1 cellular context compared by ENCODE assay signal in genomic region chr22:30506507-30506968, GRCh38.
TF ChIP-seq lines count a peak whose summit lies in the region.

No MANE protein-coding gene starts in this region.

TF ChIP-seq in K562, 482 proteins besides CTCF, POLR2A, EP300 and RAD21 (continued from another document):
- no peak for TF ChIP-seq PBX2 (CRISPR knock-in tag; IDR thresholded peaks at IDR 0.05; ENCODE audit: low read depth)
- peak; percentile 48 for TF ChIP-seq PBX2 (tag; conservative IDR thresholded peaks at IDR 0.05; ENCODE audit: low read depth)
- no peak for TF ChIP-seq SMAD3 (CRISPR knock-in tag; conservative IDR thresholded peaks at IDR 0.05)
- TF ChIP-seq CREM (IDR thresholded peaks at IDR 0.05; ENCODE audit: low read depth), result peak; percentile 21; the same call in 1 of the 2 replicates
- TF ChIP-seq PHB (CRISPR knock-in tag; IDR thresholded peaks at IDR 0.05), result no peak
- TF ChIP-seq ELF1 (tag; IDR thresholded peaks at IDR 0.05), result no peak
- TF ChIP-seq YY1 (IDR thresholded peaks at IDR 0.05; ENCODE audit: borderline replicate concordance in 1 of 3, control insufficient read depth in 1 of 3, extremely low read depth in 1 of 3, insufficient read depth in 3 of 3, insufficient read length in 1 of 3, insufficient replicate concordance in 2 of 3, low read depth in 1 of 3, low read length in 2 of 3), result peak in 1 of 3 experiments; percentile 85
TF ChIP-seq in K562: peak in this region for 42.
